Comparison of ENCODE assay signal across 12 cellular contexts in the genomic region with DNA sequence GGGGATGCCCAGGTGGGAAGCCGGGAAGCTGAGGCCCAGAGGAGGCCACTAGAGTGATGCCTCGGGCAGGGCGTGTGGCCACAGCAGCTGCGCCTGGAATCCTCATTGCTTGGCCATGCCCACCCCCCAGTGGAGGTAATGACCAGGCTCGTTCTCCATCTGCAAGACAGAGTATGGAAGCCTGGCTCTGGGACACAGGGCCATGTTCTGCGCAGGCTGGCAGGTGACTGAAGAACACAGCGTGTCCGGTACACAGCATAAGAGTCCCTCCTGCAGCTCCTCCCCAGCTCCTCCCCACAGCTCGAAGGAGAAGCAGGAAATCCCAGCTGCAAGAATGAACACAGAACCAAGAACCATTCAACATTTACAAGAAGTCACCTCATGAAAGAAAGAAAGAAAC.
DNase-seq lines count a peak whose midpoint lies in the region; ATAC-seq and TF ChIP-seq lines count a peak whose summit lies in the region.
"Had no signal": no experiment of that assay in that cellular context is flagged by ENCODE, and none has a peak within 500 bp of the region (broad histone marks: within the 10 kb centered on the region; RNA-seq: fewer than 3 reads in every experiment).

No MANE protein-coding gene starts in this region.

- H3K27ac Mint-ChIP-seq in activated naive CD4-positive, alpha-beta T cell treated with anti-CD3 and anti-CD28 coated beads, Interleukin-2, amount 50 U/mL, for 72 hours: peak overlapping the region in 1 of 2 donors; percentile 17
- no peak overlapping the region for H3K27ac Mint-ChIP-seq in T-cell

- intact Hi-C loops in transverse colon (cut with DNase I; ENCODE audit: low total_unique reads) (no loop called here), OCI-LY7 (cut with micrococcal nuclease; ENCODE audit: unreplicated experiment) (no loop called here)

- TF ChIP-seq POLR2A in transverse colon (IDR thresholded peaks at IDR 0.05): no peak

- DNase-seq in activated naive CD4-positive, alpha-beta T cell treated with anti-CD3 and anti-CD28 coated beads, Interleukin-2, amount 50 U/mL, for 72 hours (ENCODE audit: low spot score in 2 of 2): peak in 1 of 2 donors; percentile 12
- DNase-seq in activated naive CD4-positive, alpha-beta T cell treated with anti-CD3 and anti-CD28 coated beads, Interleukin-2, amount 50 U/mL, for 16 hours: no peak
- DNase-seq in T-cell: peak in 7 of 34 experiments; percentile 2 to 9 (median 4)
- peak; percentile 42 for DNase-seq in fibroblast of villous mesenchyme (ENCODE audit: low read depth)
- DNase-seq in transverse colon: peak; percentile 37
- DNase-seq in OCI-LY7 (ENCODE audit: low spot score): no peak
- DNase-seq in NCI-H2171 treated with DMSO at 0.1 percent for 48 hours (lab: John Stamatoyannopoulos, UW): no peak
- DNase-seq: AML-193, kidney glomerular epithelial cell, NCI-H1436 treated with DMSO at 0.1 percent for 48 hours, ovary had no signal

- TF ChIP-seq CTCF in fibroblast of villous mesenchyme (IDR thresholded peaks at IDR 0.05; ENCODE audit: insufficient read depth, low read depth, low read length): no peak
- no peak for TF ChIP-seq CTCF in transverse colon (IDR thresholded peaks at IDR 0.05)
- TF ChIP-seq CTCF in OCI-LY7 (conservative IDR thresholded peaks at IDR 0.05; ENCODE audit: low read length): no peak

- H3K36me3 Mint-ChIP-seq in activated naive CD4-positive, alpha-beta T cell treated with anti-CD3 and anti-CD28 coated beads, Interleukin-2, amount 50 U/mL, for 72 hours: no peaks in the 10 kb centered on the region
- peaks cover 18% of the 10 kb centered on the region for H3K36me3 Mint-ChIP-seq in T-cell

- no peaks in the 10 kb centered on the region for H4K20me1 ChIP-seq in OCI-LY7 (ENCODE audit: insufficient read depth, low read length)

- no peaks in the 10 kb centered on the region for H3K27me3 ChIP-seq in transverse colon
- H3K27me3 ChIP-seq: ovary had no signal

- H3K27me3 Mint-ChIP-seq in T-cell: no peaks in the 10 kb centered on the region

- POLR2A ChIA-PET in T-cell (lab: Charles Lee): no interaction called here
- POLR2A ChIA-PET in OCI-LY7 (lab: Charles Lee): no interaction called here

- H3K4me1 ChIP-seq in transverse colon: peaks cover 11 to 21% (median 14%) of the 10 kb centered on the region in 4 donors
- H3K4me1 ChIP-seq in OCI-LY7 (ENCODE audit: insufficient read depth, low read length, poor library complexity, severe bottlenecking): no peaks in the 10 kb centered on the region

- H3K9me2 ChIP-seq in OCI-LY7 (ENCODE audit: insufficient read depth, low read length): no peaks in the 10 kb centered on the region

- in situ Hi-C loops in transverse colon (cut with MboI; ENCODE audit: low pct_ligation_motif_present in 1 of 4, low pct_unique_long_range_greater_than_20kb in 1 of 4, low sequenced_read_pairs in 3 of 4): no loop called here

- CTCF ChIA-PET in T-cell (lab: Charles Lee): no interaction called here
- CTCF ChIA-PET in OCI-LY7 (lab: Charles Lee; ENCODE audit: unreplicated experiment): no interaction called here

- H3K79me2 ChIP-seq in OCI-LY7 (ENCODE audit: insufficient read depth, low read depth, low read length): no peaks in the 10 kb centered on the region

- TF ChIP-seq EP300 in transverse colon (IDR thresholded peaks at IDR 0.05; ENCODE audit: low read depth): no peak

- no peak overlapping the region for H2AFZ ChIP-seq in OCI-LY7 (ENCODE audit: low read length)

- peaks cover 42 to 52% (median 48%) of the 10 kb centered on the region in 3 donors for H3K4me1 Mint-ChIP-seq in T-cell

- H3K4me3 Mint-ChIP-seq in T-cell: no peak overlapping the region

- no TSS peak for BruUV-seq in OCI-LY7 (replicated peaks; lab: Mats Ljungman, UMichigan)

- H3K36me3 ChIP-seq in transverse colon (no peaks in the 10 kb centered on the region), OCI-LY7 (ENCODE audit: insufficient read depth, low read length) (no peaks in the 10 kb centered on the region)
- H3K36me3 ChIP-seq: ovary had no signal

- ATAC-seq in activated naive CD4-positive, alpha-beta T cell treated with anti-CD3 and anti-CD28 coated beads, Interleukin-2, amount 50 U/mL, for 72 hours: peak; percentile 36 to 81
- peak in 3 of 4 experiments; percentile 41 to 69 (median 50) for ATAC-seq in T-cell (replicated peaks in 1 of 4)
- no peak for ATAC-seq in HG03039 (IDR thresholded peaks at IDR 0.05; ENCODE audit: unreplicated experiment)

- H3K9me3 ChIP-seq in transverse colon (no peaks in the 10 kb centered on the region), OCI-LY7 (ENCODE audit: low read length) (no peaks in the 10 kb centered on the region)
- H3K9me3 ChIP-seq: ovary had no signal

- H3K27ac ChIP-seq in transverse colon: peak overlapping the region; percentile 0 to 34 (median 16)
- H3K27ac ChIP-seq in OCI-LY7 (ENCODE audit: low read depth, low read length, poor library complexity, severe bottlenecking): no peak overlapping the region
- H3K27ac ChIP-seq: ovary had no signal

- H3K4me3 ChIP-seq in fibroblast of villous mesenchyme (ENCODE audit: low read depth, low read length) (no peak overlapping the region), transverse colon (no peak overlapping the region), OCI-LY7 (ENCODE audit: low read depth, low read length, poor library complexity, severe bottlenecking) (no peak overlapping the region)
- H3K4me3 ChIP-seq: ovary had no signal

- 43 to 80% methylated on average over 2 to 9 of the region's 9 CpGs for WGBS in transverse colon (ENCODE audit: low coverage in 1 of 2), 2 donors

- no peaks in the 10 kb centered on the region for H3K9me3 Mint-ChIP-seq in activated naive CD4-positive, alpha-beta T cell treated with anti-CD3 and anti-CD28 coated beads, Interleukin-2, amount 50 U/mL, for 72 hours
- H3K9me3 Mint-ChIP-seq in T-cell: no peaks in the 10 kb centered on the region

- H3K4me2 ChIP-seq in OCI-LY7 (ENCODE audit: low read length): no peak overlapping the region; the same call in 1 of the 2 replicates

Comparison
In these comparisons a context has a peak if more than half of its experiments do, and no peak if none do; other contexts are left out.
1. DNase-seq: peak in fibroblast of villous mesenchyme (single experiment) and transverse colon (single experiment); none in activated naive CD4-positive, alpha-beta T cell treated with anti-CD3 and anti-CD28 coated beads, Interleukin-2, amount 50 U/mL, for 16 hours (single experiment), OCI-LY7 (single experiment) and NCI-H2171 treated with DMSO at 0.1 percent for 48 hours (single experiment).